Comparison of ENCODE assay signal across 8 cellular contexts in genomic region chr1:59926381-59927243, GRCh38. TPM values are rescaled to one million over a fixed set of nuclear protein-coding genes. Genes with fewer than 3 reads are reported as not detected.
DNase-seq lines count a peak whose midpoint lies in the region; ATAC-seq, FAIRE-seq and TF ChIP-seq lines count a peak whose summit lies in the region.

Gene CYP2J2 (minus strand): TSS chr1:59926773. CDS start chr1:59926746, 27 bp downstream.

- H3K9me3 Mint-ChIP-seq in GM23338, result 0 out of 3 replicates have a peak, but pooled peaks cover 3% of the 10 kb centered on the region

- peaks cover 25% of the 10 kb centered on the region for H3K27me3 ChIP-seq in GM23338 (ENCODE audit: insufficient read depth)
- peaks cover 2 to 19% (median 12%) of the 10 kb centered on the region in 4 experiments for H3K27me3 ChIP-seq in H1 (replicated peaks in 1 of 4; ENCODE audit: control insufficient read depth in 3 of 4, extremely low read depth in 1 of 4, insufficient read depth in 3 of 4, low read length in 3 of 4)

- no peak for FAIRE-seq in H1 (lab: Jason Lieb, UNC)

- peak within 1 kb of the TSS; percentile 79 for H3K4me3 Mint-ChIP-seq in GM23338

- H3K4ac ChIP-seq in H1 (replicated peaks; ENCODE audit: insufficient read length, low read depth, low read length), result no peak within 1 kb of the TSS

- peak; percentile 27 for DNase-seq in DMS153 (lab: John Stamatoyannopoulos, UW)
- DNase-seq in GM23338 (ENCODE audit: low spot score), result peak; percentile 72
- DNase-seq in NCI-H2029 treated with DMSO at 0.1 percent for 48 hours (lab: John Stamatoyannopoulos, UW), result peak; percentile 39
- DNase-seq in activated CD4-positive, alpha-beta T cell treated with anti-CD3 and anti-CD28 coated beads, Interleukin-2, amount 50 U/mL, for 48 hours, result peak; percentile 56 to 64
- DNase-seq in H1 (ENCODE audit: low read depth in 1 of 2, low spot score in 2 of 2), result peak in 1 of 2 experiments; percentile 76
- peak; percentile 67 for DNase-seq in stimulated activated CD8-positive, alpha-beta memory T cell treated with anti-CD3 and anti-CD28 coated beads, Interleukin-4, amount 100 ng/mL, for 48 hours
- no peak for DNase-seq in central memory CD4-positive, alpha-beta T cell

- no peaks in the 10 kb centered on the region for H3K36me3 ChIP-seq in GM23338 (ENCODE audit: insufficient read depth)
- no peaks in the 10 kb centered on the region for H3K36me3 ChIP-seq in H1 (ENCODE audit: control insufficient read depth in 2 of 4, insufficient read depth in 4 of 4, low read length in 3 of 4)
- H3K36me3 ChIP-seq in mesodermal cell (ENCODE audit: control insufficient read depth, insufficient read depth, low read length), result no peaks in the 10 kb centered on the region

- H2BK20ac ChIP-seq in H1 (ENCODE audit: low read length), result no peak within 1 kb of the TSS

- no peak for TF ChIP-seq EP300 in H1 (IDR thresholded peaks at IDR 0.05; ENCODE audit: borderline replicate concordance in 1 of 2, low read depth in 2 of 2, low read length in 2 of 2)

- no peaks in the 10 kb centered on the region for H3F3A ChIP-seq in GM23338 (replicated peaks; ENCODE audit: low read depth)

- no peaks in the 10 kb centered on the region for H3K36me3 Mint-ChIP-seq in GM23338 (ENCODE audit: low read depth)

- TF ChIP-seq RAD21 in H1 (IDR thresholded peaks at IDR 0.05 in 1 of 2, conservative IDR thresholded peaks at IDR 0.05 in 1 of 2; ENCODE audit: low read depth in 2 of 2, low read length in 2 of 2), result no peak

- H3K27ac Mint-ChIP-seq in GM23338, result no peak within 1 kb of the TSS

- peaks cover 11% of the 10 kb centered on the region for H3K27me3 Mint-ChIP-seq in GM23338 (ENCODE audit: insufficient read depth, low read depth, poor library complexity)

- H3K4me2 ChIP-seq in GM23338, result peak within 1 kb of the TSS; percentile 87
- H3K4me2 ChIP-seq in H1 (ENCODE audit: insufficient read depth in 1 of 2, low read depth in 2 of 2, low read length in 2 of 2), result peak within 1 kb of the TSS; percentile 62 to 82

- H2AK5ac ChIP-seq in H1 (ENCODE audit: low read depth, low read length), result no peak within 1 kb of the TSS

- TF ChIP-seq POLR2A in H1 (IDR thresholded peaks at IDR 0.05; ENCODE audit: control extremely low read depth in 1 of 2, low read depth in 2 of 2, low read length in 2 of 2), result no peak

- peaks cover 10% of the 10 kb centered on the region for H3K4me1 Mint-ChIP-seq in GM23338

- no peaks in the 10 kb centered on the region for H4K20me1 ChIP-seq in GM23338 (replicated peaks; ENCODE audit: insufficient read depth)
- H4K20me1 ChIP-seq in H1 (replicated peaks in 1 of 2; ENCODE audit: control insufficient read depth in 1 of 2, insufficient read depth in 2 of 2, low read length in 2 of 2), result no peaks in the 10 kb centered on the region

- peak within 1 kb of the TSS; percentile 69; the same call in 1 of the 2 replicates for H4K8ac ChIP-seq in H1 (ENCODE audit: extremely low read depth, insufficient read depth, low read length)

- H4K91ac ChIP-seq in H1 (replicated peaks; ENCODE audit: insufficient read length, low read length), result no peak within 1 kb of the TSS

- WGBS in H1 (ENCODE audit: extremely low coverage in 1 of 2, insufficient coverage in 1 of 2, insufficient read length in 1 of 2, insufficient replicate concordance in 2 of 2, low coverage in 1 of 2, low lambda C conversion rate in 2 of 2, missing lambda C conversion rate in 1 of 2), 2 experiments, result 15% methylated on average over 32 of the region's 43 CpGs; no CpG with 5 or more reads in 1 of the 2 experiments
- 2 to 5% methylated on average over 31 to 37 of the region's 43 CpGs for WGBS in mesodermal cell (ENCODE audit: insufficient coverage in 2 of 2), 2 experiments

- no peak within 1 kb of the TSS for H3K56ac ChIP-seq in H1 (replicated peaks; ENCODE audit: insufficient read length, low read depth, low read length)

- no peaks in the 10 kb centered on the region for H3K9me2 ChIP-seq in GM23338 (ENCODE audit: insufficient read depth)

- H3K9ac ChIP-seq in H1 (replicated peaks in 1 of 4; ENCODE audit: extremely low read depth in 1 of 4, low read depth in 3 of 4, low read length in 3 of 4), result no peak within 1 kb of the TSS

- no peak within 1 kb of the TSS for H2BK120ac ChIP-seq in H1 (replicated peaks; ENCODE audit: low read depth, low read length)

- no peaks in the 10 kb centered on the region for H3K79me2 ChIP-seq in GM23338 (replicated peaks; ENCODE audit: insufficient read depth)
- H3K79me2 ChIP-seq in H1 (ENCODE audit: control insufficient read depth in 1 of 2, insufficient read depth in 2 of 2, low read length in 2 of 2), result no peaks in the 10 kb centered on the region

- POLR2A ChIA-PET in H1 (lab: Charles Lee; ENCODE audit: partially characterized antibody), result no interaction called here

- H3K23ac ChIP-seq in H1 (ENCODE audit: insufficient read length), result no peak within 1 kb of the TSS

- H2AFZ ChIP-seq in GM23338 (peak within 1 kb of the TSS; percentile 98), H1 (ENCODE audit: low read length) (peak within 1 kb of the TSS; percentile 98)

- H4K5ac ChIP-seq in H1 (ENCODE audit: insufficient read length, low read depth, low read length), result peak within 1 kb of the TSS; percentile 2

- no peak within 1 kb of the TSS for H2BK12ac ChIP-seq in H1 (ENCODE audit: low read depth, low read length)

- H2BK5ac ChIP-seq in H1 (ENCODE audit: low read depth, low read length), result no peak within 1 kb of the TSS

- H3K4me1 ChIP-seq in GM23338 (ENCODE audit: insufficient read depth), result peaks cover 6% of the 10 kb centered on the region; the same call in 1 of the 2 replicates
- H3K4me1 ChIP-seq in H1 (replicated peaks in 1 of 4; ENCODE audit: control insufficient read depth in 3 of 4, insufficient read depth in 4 of 4, low read length in 3 of 4), result no peaks in the 10 kb centered on the region
- H3K4me1 ChIP-seq in mesodermal cell (ENCODE audit: control insufficient read depth, insufficient read depth, low read length, poor library complexity, severe bottlenecking), result no peaks in the 10 kb centered on the region

- no peak within 1 kb of the TSS for H3K14ac ChIP-seq in H1 (ENCODE audit: insufficient read length)

- TF ChIP-seq CTCF in GM23338 (conservative IDR thresholded peaks at IDR 0.05; ENCODE audit: low read depth in 2 of 2) (no peak), H1 (IDR thresholded peaks at IDR 0.05; ENCODE audit: control extremely low read depth in 1 of 3, insufficient read depth in 1 of 3, low read depth in 1 of 3, low read length in 3 of 3) (no peak)

- H2BK15ac ChIP-seq in H1 (ENCODE audit: low read length), result peak within 1 kb of the TSS; percentile 53

- ATAC-seq in GM23338, result peak; percentile 99

- H3K4me3 ChIP-seq in GM23338, result peak within 1 kb of the TSS; percentile 75
- peak within 1 kb of the TSS; percentile 29 to 72 (median 56) for H3K4me3 ChIP-seq in H1 (ENCODE audit: extremely low read depth in 1 of 4, insufficient read depth in 2 of 4, low read depth in 3 of 4, low read length in 4 of 4)
- peak within 1 kb of the TSS; percentile 36 for H3K4me3 ChIP-seq in mesodermal cell (ENCODE audit: extremely low read depth, insufficient read depth, low read length, poor library complexity, severe bottlenecking)

- no peak within 1 kb of the TSS for H3K18ac ChIP-seq in H1 (ENCODE audit: extremely low read depth, low read length)

- H3K79me1 ChIP-seq in H1 (ENCODE audit: low read depth, low read length), result no peaks in the 10 kb centered on the region

- peaks cover 3% of the 10 kb centered on the region; the same call in 1 of the 2 replicates for H3K23me2 ChIP-seq in H1 (ENCODE audit: low read depth, low read length)

- CTCF ChIA-PET in H1 (lab: Charles Lee; ENCODE audit: partially characterized antibody), result interaction anchor here (1.0 to 2.4 kb wide), 4 partner anchors 17 to 41 kb away, joined by 3 to 12 read pairs (median 4); no protein-coding TSS in a partner anchor

- no peaks in the 10 kb centered on the region for H3K9me3 ChIP-seq in H1 (ENCODE audit: insufficient read depth in 2 of 2, low read depth in 1 of 2, low read length in 1 of 2)
- no peaks in the 10 kb centered on the region for H3K9me3 ChIP-seq in mesodermal cell (ENCODE audit: control insufficient read depth, low read length)

- no peak within 1 kb of the TSS for H3K27ac ChIP-seq in GM23338 (ENCODE audit: low read depth)
- H3K27ac ChIP-seq in H1 (ENCODE audit: low read depth, low read length), result no peak within 1 kb of the TSS
- no peak within 1 kb of the TSS for H3K27ac ChIP-seq in mesodermal cell (ENCODE audit: low read depth, low read length, severe bottlenecking)

TF ChIP-seq in GM23338, 12 proteins besides CTCF, POLR2A, EP300 and RAD21 (continues in another document):
- peak; percentile 49; the same call in 1 of the 2 replicates for TF ChIP-seq POLR2AphosphoS5 (IDR thresholded peaks at IDR 0.05; ENCODE audit: low read depth)

TF ChIP-seq in H1, 55 proteins besides CTCF, POLR2A, EP300 and RAD21 (continues in another document):
- TF ChIP-seq MAFK (IDR thresholded peaks at IDR 0.05; ENCODE audit: low read depth, low read length) (no peak), ASH2L (IDR thresholded peaks at IDR 0.05; ENCODE audit: low read length) (peak; percentile 41), BRCA1 (IDR thresholded peaks at IDR 0.05; ENCODE audit: low read depth, low read length) (no peak)

RNA-seq across cellular contexts. Expression of gene CYP2J2, which starts in this region (rescaled TPM):
- 1.5 and 2.3 TPM in 2 replicates for total RNA-seq in GM23338 (2014; rRNA removed; shearing (Covaris generic))
- polyA plus RNA-seq in GM23338 (2016; fragmentation: Nextera tagmentation; extraction: Ambion mirVana) (1.1 and 1.4 TPM in 2 replicates), H1 (2011; rRNA removed) (0.49 and 0.59 TPM in 2 replicates)
- total RNA-seq in H1 (2021; fragmentation: NEBNext Ultra II Directional; extraction: Animal tissue kit (Norgen Biotek cat#: 25700)), result 2.1 and 2.2 TPM in 2 replicates
- polyA plus RNA-seq in H1 (2011; cell fraction: cytosol; rRNA removed), result 0.56 TPM
- polyA plus RNA-seq in H1 (2011; cell fraction: nucleus; rRNA removed), result 0.77 TPM
- 0.69 to 1.1 TPM (median 0.87 TPM) in 4 replicates for polyA plus RNA-seq in H1 (2012, experiment 1 of 2)
- polyA plus RNA-seq in H1 (2012, experiment 2 of 2), result 0.38 TPM
- polyA plus RNA-seq in H1 (2013, experiment 1 of 2), result 3.9 TPM
- polyA plus RNA-seq in H1 (2013, experiment 2 of 2), result 4.3 TPM
- polyA minus RNA-seq in H1 (2011; rRNA and poly(A)+ RNA removed), result 0.44 and 0.78 TPM in 2 replicates
- polyA minus RNA-seq in H1 (2011; cell fraction: cytosol; rRNA and poly(A)+ RNA removed), result 0.81 TPM
- 1.9 TPM for polyA minus RNA-seq in H1 (2011; cell fraction: nucleus; rRNA and poly(A)+ RNA removed)
- polyA plus RNA-seq in mesodermal cell (2013, experiment 1 of 2), result 0.37 TPM
- polyA plus RNA-seq in mesodermal cell (2013, experiment 2 of 2), result 0.20 TPM
